In the genomic region with DNA sequence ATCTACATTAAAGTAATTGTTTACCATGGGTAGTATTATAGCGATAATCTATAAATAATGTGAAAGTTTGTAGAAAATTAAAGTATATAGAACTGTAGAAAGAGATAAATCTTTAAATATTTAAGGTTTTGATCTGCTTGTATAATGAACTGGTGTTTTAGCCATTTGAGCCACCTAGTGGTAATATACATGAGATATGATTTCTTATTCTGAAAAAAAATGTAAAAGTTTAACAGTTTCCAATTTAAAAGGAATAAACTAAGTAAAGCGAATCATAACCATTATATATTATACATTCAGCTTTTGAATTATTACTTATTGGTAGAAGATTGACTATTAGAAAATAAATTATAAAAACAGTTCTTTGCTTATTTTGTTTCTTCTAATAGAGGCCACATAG, we compare ENCODE assay signal across 10 cellular contexts.
DNase-seq lines count a peak whose midpoint lies in the region; ATAC-seq, FAIRE-seq and TF ChIP-seq lines count a peak whose summit lies in the region.
"Had no signal": no experiment of that assay in that cellular context is flagged by ENCODE, and none has a peak within 500 bp of the region (broad histone marks: within the 10 kb centered on the region; RNA-seq: fewer than 3 reads in every experiment).

No MANE protein-coding gene starts in this region.

- H4K20me1 ChIP-seq in astrocyte (ENCODE audit: insufficient read depth, low read length), result no peaks in the 10 kb centered on the region

- no peaks in the 10 kb centered on the region for H3K36me3 ChIP-seq in astrocyte (ENCODE audit: insufficient read depth, low read length)

- H3K4me3 Mint-ChIP-seq in astrocyte (ENCODE audit: unreplicated experiment), result no peak overlapping the region
- no peak overlapping the region for H3K4me3 Mint-ChIP-seq in glutamatergic neuron (ENCODE audit: unreplicated experiment)
- H3K4me3 Mint-ChIP-seq in activated T-cell treated with anti-CD3 and anti-CD28 coated beads, Interleukin-2, amount 50 U/mL, for 72 hours, result no peak overlapping the region

- DNase-seq in AG10803 (ENCODE audit: low read depth), result peak; percentile 29
- DNase-seq in GM13977 (ENCODE audit: low spot score), result no peak
- DNase-seq in astrocyte (ENCODE audit: low read depth), result peak; percentile 1
- DNase-seq in glutamatergic neuron, result no peak
- DNase-seq in activated T-cell treated with anti-CD3 and anti-CD28 coated beads, Interleukin-2, amount 50 U/mL, for 72 hours, result no peak
- no peak for DNase-seq in HuH-7.5 (ENCODE audit: low spot score)
- DNase-seq: NCI-H82 had no signal

- H3K9me3 Mint-ChIP-seq in astrocyte (ENCODE audit: unreplicated experiment), result no peaks in the 10 kb centered on the region
- H3K9me3 Mint-ChIP-seq in glutamatergic neuron (ENCODE audit: unreplicated experiment), result peaks cover 1% of the 10 kb centered on the region
- H3K9me3 Mint-ChIP-seq in activated T-cell treated with anti-CD3 and anti-CD28 coated beads, Interleukin-2, amount 50 U/mL, for 72 hours, result no peaks in the 10 kb centered on the region

- TF ChIP-seq CTCF in AG10803 (conservative IDR thresholded peaks at IDR 0.05; ENCODE audit: low read length), result peak; percentile 48
- TF ChIP-seq CTCF in GM13977 (IDR thresholded peaks at IDR 0.05; ENCODE audit: extremely low read depth, insufficient read depth, missing control alignments), result peak; percentile 5
- TF ChIP-seq CTCF in astrocyte (IDR thresholded peaks at IDR 0.05; ENCODE audit: insufficient read depth, low read depth, low read length), result peak; percentile 9
- TF ChIP-seq CTCF in glutamatergic neuron (IDR thresholded peaks at IDR 0.05; ENCODE audit: partially characterized antibody, unreplicated experiment), result peak; percentile 30

- H3K9ac ChIP-seq in astrocyte (ENCODE audit: low read length), result no peak overlapping the region

- H3K4me3 ChIP-seq in AG10803 (ENCODE audit: low read length) (no peak overlapping the region), astrocyte (ENCODE audit: insufficient read depth, low read depth, low read length) (no peak overlapping the region)

- H3K79me2 ChIP-seq in astrocyte (ENCODE audit: insufficient read depth, low read length), result no peaks in the 10 kb centered on the region

- H2AFZ ChIP-seq in astrocyte (ENCODE audit: low read depth, low read length), result no peak overlapping the region

- H3K4me1 ChIP-seq in astrocyte (ENCODE audit: insufficient read depth, low read length), result no peaks in the 10 kb centered on the region

- H3K27me3 Mint-ChIP-seq in astrocyte (ENCODE audit: low read depth, unreplicated experiment) (peaks cover 3% of the 10 kb centered on the region), glutamatergic neuron (ENCODE audit: unreplicated experiment) (no peaks in the 10 kb centered on the region)
- no peaks in the 10 kb centered on the region for H3K27me3 Mint-ChIP-seq in activated T-cell treated with anti-CD3 and anti-CD28 coated beads, Interleukin-2, amount 50 U/mL, for 72 hours (ENCODE audit: low read depth)

- no peak overlapping the region for H3K27ac ChIP-seq in astrocyte (ENCODE audit: low read depth, low read length)

- no peaks in the 10 kb centered on the region for H3K4me1 Mint-ChIP-seq in astrocyte (ENCODE audit: low read depth, unreplicated experiment)
- H3K4me1 Mint-ChIP-seq in glutamatergic neuron (ENCODE audit: low read depth, unreplicated experiment), result no peaks in the 10 kb centered on the region
- peaks cover 41% of the 10 kb centered on the region for H3K4me1 Mint-ChIP-seq in activated T-cell treated with anti-CD3 and anti-CD28 coated beads, Interleukin-2, amount 50 U/mL, for 72 hours (ENCODE audit: low read depth)

- H3K27me3 ChIP-seq in astrocyte (ENCODE audit: insufficient read depth, low read length), result peaks cover 7% of the 10 kb centered on the region

- H3K27ac Mint-ChIP-seq in astrocyte (ENCODE audit: unreplicated experiment) (no peak overlapping the region), glutamatergic neuron (ENCODE audit: unreplicated experiment) (no peak overlapping the region)
- no peak overlapping the region for H3K27ac Mint-ChIP-seq in activated T-cell treated with anti-CD3 and anti-CD28 coated beads, Interleukin-2, amount 50 U/mL, for 72 hours

- no peaks in the 10 kb centered on the region for H3K9me3 ChIP-seq in astrocyte (ENCODE audit: insufficient read depth, low read depth, low read length)

- no peak for FAIRE-seq in astrocyte (lab: Jason Lieb, UNC)

- H3K4me2 ChIP-seq in astrocyte (ENCODE audit: low read length), result no peak overlapping the region

- H3K36me3 Mint-ChIP-seq in astrocyte (ENCODE audit: low read depth, unreplicated experiment), result no peaks in the 10 kb centered on the region
- H3K36me3 Mint-ChIP-seq in glutamatergic neuron (ENCODE audit: unreplicated experiment), result no peaks in the 10 kb centered on the region
- H3K36me3 Mint-ChIP-seq in activated T-cell treated with anti-CD3 and anti-CD28 coated beads, Interleukin-2, amount 50 U/mL, for 72 hours (ENCODE audit: insufficient read depth in 2 of 2), result no peaks in the 10 kb centered on the region

- no peak for ATAC-seq in activated T-cell treated with anti-CD3 and anti-CD28 coated beads, Interleukin-2, amount 50 U/mL, for 72 hours (replicated peaks in 1 of 2)
- ATAC-seq in GM21717 (IDR thresholded peaks at IDR 0.05; ENCODE audit: unreplicated experiment) (no peak), HG02840 (IDR thresholded peaks at IDR 0.05; ENCODE audit: low FRiP score, unreplicated experiment) (no peak)
- ATAC-seq: activated CD4-positive, CD25-positive, alpha-beta regulatory T cell treated with anti-CD3 and anti-CD28 coated beads, Interleukin-2, amount 50 U/mL, for 24 hours had no signal

- in situ Hi-C loops in GM13977 (cut with MboI; ENCODE audit: low pct_unique_long_range_greater_than_20kb, low sequenced_read_pairs, unreplicated experiment), result no loop called here

Comparison
In these comparisons a context has a peak if more than half of its experiments do, and no peak if none do; other contexts are left out.
1. DNase-seq: peak in AG10803 (single experiment) and astrocyte (single experiment); none in GM13977 (single experiment), glutamatergic neuron (single experiment), activated T-cell treated with anti-CD3 and anti-CD28 coated beads, Interleukin-2, amount 50 U/mL, for 72 hours (0 of 2) and HuH-7.5 (single experiment).
2. Peak in every context shown above with its lines, with median percentiles within 50 percentile points of each other: CTCF ChIP-seq.